In genomic region chr9:96449522-96449843, GRCh38 we compare ENCODE assay signal across 8 cellular contexts. TPM values are rescaled to one million over a fixed set of nuclear protein-coding genes. Genes with fewer than 3 reads are reported as not detected.
A peak's percentile ranks its signal among the peaks of the same experiment; 100 is the strongest.
DNase-seq lines count a peak whose midpoint lies in the region; ATAC-seq and TF ChIP-seq lines count a peak whose summit lies in the region.

No MANE protein-coding gene starts in this region.

- peak overlapping the region; percentile 23 for H3K27ac ChIP-seq in HCT116 (ENCODE audit: low read depth, low read length)
- no peak overlapping the region for H3K27ac ChIP-seq in PC-3 (ENCODE audit: low read length)
- H3K27ac ChIP-seq in parathyroid adenoma: no peak overlapping the region

- BruUV-seq in HCT116 (replicated peaks; lab: Mats Ljungman, UMichigan) (no TSS peak), PC-3 (replicated peaks; lab: Mats Ljungman, UMichigan) (TSS peak; percentile 37)

- DNase-seq in HCT116 (ENCODE audit: low read depth, low spot score): no peak
- no peak for DNase-seq in PC-3
- peak; percentile 9 for DNase-seq in fibroblast of gingiva (ENCODE audit: low read depth)
- DNase-seq in COLO829 (ENCODE audit: low spot score): no peak
- DNase-seq in NCI-H345 treated with DMSO at 0.1 percent for 48 hours (lab: John Stamatoyannopoulos, UW; ENCODE audit: unreplicated experiment): no peak
- no peak for DNase-seq in activated CD4-positive, alpha-beta T cell treated with anti-CD3 and anti-CD28 coated beads, Interleukin-2, amount 50 U/mL, for 48 hours

- RAD21 ChIA-PET in HCT116 (lab: Charles Lee; ENCODE audit: low non-redundant PET in 1 of 2, low total read pairs in 2 of 2, uncharacterized antibody in 2 of 2, unreplicated experiment in 2 of 2): no interaction called here

- H3K4me3 ChIP-seq in HCT116 (replicated peaks in 1 of 2; ENCODE audit: low read depth in 1 of 2, low read length in 2 of 2) (peak overlapping the region; percentile 51 to 66), PC-3 (ENCODE audit: low read length) (peak overlapping the region; percentile 68), parathyroid adenoma (ENCODE audit: low read depth, low read length) (peak overlapping the region; percentile 43)

- no peaks in the 10 kb centered on the region for H3K9me2 ChIP-seq in HCT116 (ENCODE audit: insufficient read depth)
- H3K9me2 ChIP-seq in PC-3 (replicated peaks; ENCODE audit: low read length): no peaks in the 10 kb centered on the region

- H3F3A ChIP-seq in PC-3 (ENCODE audit: low read length, unreplicated experiment): no peaks in the 10 kb centered on the region

- H3K9ac ChIP-seq in HCT116 (ENCODE audit: low read length) (peak overlapping the region; percentile 41; the same call in 1 of the 2 replicates), PC-3 (ENCODE audit: low read length) (no peak overlapping the region), parathyroid adenoma (no peak overlapping the region)

- H3K9me3 ChIP-seq in HCT116 (ENCODE audit: control insufficient read depth in 1 of 2, insufficient read depth in 1 of 2, low read depth in 1 of 2, low read length in 2 of 2): no peaks in the 10 kb centered on the region
- H3K9me3 ChIP-seq in PC-3 (ENCODE audit: low read length): no peaks in the 10 kb centered on the region
- no peaks in the 10 kb centered on the region for H3K9me3 ChIP-seq in parathyroid adenoma (ENCODE audit: control insufficient read depth, low read length)

- H3K4me2 ChIP-seq in HCT116 (ENCODE audit: low read length): peak overlapping the region; percentile 81
- peak overlapping the region; percentile 82 for H3K4me2 ChIP-seq in PC-3 (ENCODE audit: low read length)
- peak overlapping the region; percentile 82 for H3K4me2 ChIP-seq in parathyroid adenoma (ENCODE audit: low read length)

- POLR2A ChIA-PET in HCT116 (lab: Charles Lee) (interaction anchor here (0.6 to 1.3 kb wide), 4 partner anchors 14 to 105 kb away, joined by 3 read pairs; no protein-coding TSS in a partner anchor), PC-3 (lab: Charles Lee; ENCODE audit: unreplicated experiment) (interaction anchor here (0.7 to 1.0 kb wide), 4 partner anchors 29 to 206 kb away, joined by 3 to 8 read pairs (median 4); partner anchors contain the start of gene PRXL2C)

- peaks cover 29% of the 10 kb centered on the region for H3K79me2 ChIP-seq in HCT116 (ENCODE audit: insufficient read depth, low read length)
- H3K79me2 ChIP-seq in PC-3 (ENCODE audit: low read length): peaks cover 22% of the 10 kb centered on the region
- H3K79me2 ChIP-seq in parathyroid adenoma: no peaks in the 10 kb centered on the region

- TF ChIP-seq CTCF in HCT116 (IDR thresholded peaks at IDR 0.05 in 2 of 3, conservative IDR thresholded peaks at IDR 0.05 in 1 of 3; ENCODE audit: borderline replicate concordance in 1 of 3, insufficient read depth in 1 of 3, low read depth in 2 of 3, low read length in 2 of 3) (no peak), PC-3 (conservative IDR thresholded peaks at IDR 0.05; ENCODE audit: low read depth, low read length) (no peak), parathyroid adenoma (IDR thresholded peaks at IDR 0.05) (no peak)

- intact Hi-C loops in HCT116 (cut with micrococcal nuclease) (no loop called here), PC-3 (cut with micrococcal nuclease) (no loop called here)

- no peak for TF ChIP-seq RAD21 in HCT116 (IDR thresholded peaks at IDR 0.05; ENCODE audit: low read depth)

- H3K4me1 ChIP-seq in HCT116 (ENCODE audit: control insufficient read depth in 1 of 2, insufficient read depth in 2 of 2, low read length in 2 of 2) (peaks cover 4 to 31% of the 10 kb centered on the region in 2 experiments; a peak in 3 of 4 replicates), PC-3 (ENCODE audit: insufficient read depth, low read length) (peaks cover 18% of the 10 kb centered on the region), parathyroid adenoma (no peaks in the 10 kb centered on the region)

- H4K20me1 ChIP-seq in HCT116 (ENCODE audit: insufficient read depth): no peaks in the 10 kb centered on the region; the same call in 1 of the 2 replicates
- H4K20me1 ChIP-seq in PC-3 (ENCODE audit: low read length): no peaks in the 10 kb centered on the region

- H3K36me3 ChIP-seq in HCT116 (ENCODE audit: control insufficient read depth in 1 of 2, insufficient read depth in 2 of 2, low read length in 2 of 2): no peaks in the 10 kb centered on the region
- no peaks in the 10 kb centered on the region for H3K36me3 ChIP-seq in PC-3 (ENCODE audit: low read depth, low read length)
- no peaks in the 10 kb centered on the region for H3K36me3 ChIP-seq in parathyroid adenoma (ENCODE audit: control insufficient read depth, insufficient read depth, low read length)

- TF ChIP-seq POLR2A in HCT116 (IDR thresholded peaks at IDR 0.05; ENCODE audit: borderline replicate concordance, extremely low read depth, insufficient read depth, insufficient read length): no peak

- ATAC-seq in GM18511 (IDR thresholded peaks at IDR 0.05; ENCODE audit: unreplicated experiment) (peak; percentile 36), HCT116 (peak; percentile 29), PC-3 (peak; percentile 20)

- CTCF ChIA-PET in HCT116 (lab: Charles Lee) (interaction anchor here (2.8 kb wide), 1 partner anchor 8 kb away, joined by 10 read pairs; no protein-coding TSS in a partner anchor), PC-3 (lab: Charles Lee) (interaction anchor here (0.5 kb wide), 1 partner anchor 105 kb away, joined by 5 read pairs; no protein-coding TSS in a partner anchor)

- no peaks in the 10 kb centered on the region for H3K27me3 ChIP-seq in HCT116 (ENCODE audit: insufficient read depth, low read length)
- H3K27me3 ChIP-seq in PC-3 (ENCODE audit: low read length): no peaks in the 10 kb centered on the region
- no peaks in the 10 kb centered on the region for H3K27me3 ChIP-seq in parathyroid adenoma (ENCODE audit: control insufficient read depth, insufficient read depth, low read length)

- H2AFZ ChIP-seq in HCT116 (ENCODE audit: low read depth, low read length, poor library complexity, severe bottlenecking) (peak overlapping the region; percentile 79), PC-3 (ENCODE audit: low read length) (peak overlapping the region; percentile 83), parathyroid adenoma (peak overlapping the region; percentile 84)

TF ChIP-seq in HCT116, 20 proteins besides CTCF, POLR2A, EP300 and RAD21:
- TF ChIP-seq YY1 (IDR thresholded peaks at IDR 0.05; ENCODE audit: extremely low read depth, insufficient replicate concordance, low read depth, low read length): no peak
- TF ChIP-seq EGR1 (IDR thresholded peaks at IDR 0.05; ENCODE audit: low read depth): no peak

RNA-seq across cellular contexts. Expression of gene HABP4, which starts 0.5 kb away (rescaled TPM):
- total RNA-seq in HCT116 (2021; ENCODE audit: unreplicated experiment): 21.0 TPM
- 9.6 and 12.2 TPM in 2 replicates for polyA plus RNA-seq in HCT116 (2012)
- total RNA-seq in PC-3 (2014; rRNA removed): 6.6 and 9.2 TPM in 2 replicates

RNA-seq across cellular contexts. Expression of gene ZNF367, which starts 31.3 kb away (rescaled TPM):
- total RNA-seq in HCT116 (2021; ENCODE audit: unreplicated experiment): 18.1 TPM
- 2.5 and 3.4 TPM in 2 replicates for polyA plus RNA-seq in HCT116 (2012)
- 10.8 and 14.0 TPM in 2 replicates for total RNA-seq in PC-3 (2014; rRNA removed)
